In the genomic region with DNA sequence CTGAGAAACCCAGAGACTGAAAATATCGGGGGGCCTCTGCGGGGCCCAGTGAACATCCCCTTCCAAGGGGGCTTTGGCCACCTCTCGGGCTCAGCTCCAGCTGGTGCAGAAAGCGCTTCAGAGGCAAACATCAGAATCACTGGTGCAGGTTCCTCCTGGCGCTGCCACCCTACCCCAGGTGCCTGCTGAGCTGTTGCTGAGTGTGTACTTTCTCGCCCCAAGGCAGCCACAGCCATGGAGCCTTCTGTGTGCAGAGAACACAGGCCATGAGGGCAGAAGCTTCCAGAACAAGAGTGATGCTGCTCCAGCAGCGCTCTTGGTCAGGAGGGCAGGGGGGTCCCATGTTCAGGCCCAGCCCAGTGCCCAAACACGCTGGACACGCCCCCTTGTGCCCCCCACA, we compare ENCODE assay signal across 1 cellular context.
A peak's percentile ranks its signal among the peaks of the same experiment; 100 is the strongest.
TF ChIP-seq lines count a peak whose summit lies in the region.

No MANE protein-coding gene starts in this region.

TF ChIP-seq in A549, 52 proteins besides CTCF, POLR2A, EP300 and RAD21:
- no peak for TF ChIP-seq RFX5 (IDR thresholded peaks at IDR 0.05)
- TF ChIP-seq CHD4 (IDR thresholded peaks at IDR 0.05; ENCODE audit: borderline replicate concordance), result no peak
- TF ChIP-seq MAFK (IDR thresholded peaks at IDR 0.05; ENCODE audit: partially characterized antibody), result peak; percentile 9
- TF ChIP-seq, protein P1, sequence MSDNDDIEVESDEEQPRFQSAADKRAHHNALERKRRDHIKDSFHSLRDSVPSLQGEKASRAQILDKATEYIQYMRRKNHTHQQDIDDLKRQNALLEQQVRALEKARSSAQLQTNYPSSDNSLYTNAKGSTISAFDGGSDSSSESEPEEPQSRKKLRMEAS (IDR thresholded peaks at IDR 0.05), result 0 out of 2 replicates have a peak, but pooled peaks have one; percentile 23
- TF ChIP-seq GATA3 (IDR thresholded peaks at IDR 0.05; ENCODE audit: borderline replicate concordance), result no peak
